In the genomic region with DNA sequence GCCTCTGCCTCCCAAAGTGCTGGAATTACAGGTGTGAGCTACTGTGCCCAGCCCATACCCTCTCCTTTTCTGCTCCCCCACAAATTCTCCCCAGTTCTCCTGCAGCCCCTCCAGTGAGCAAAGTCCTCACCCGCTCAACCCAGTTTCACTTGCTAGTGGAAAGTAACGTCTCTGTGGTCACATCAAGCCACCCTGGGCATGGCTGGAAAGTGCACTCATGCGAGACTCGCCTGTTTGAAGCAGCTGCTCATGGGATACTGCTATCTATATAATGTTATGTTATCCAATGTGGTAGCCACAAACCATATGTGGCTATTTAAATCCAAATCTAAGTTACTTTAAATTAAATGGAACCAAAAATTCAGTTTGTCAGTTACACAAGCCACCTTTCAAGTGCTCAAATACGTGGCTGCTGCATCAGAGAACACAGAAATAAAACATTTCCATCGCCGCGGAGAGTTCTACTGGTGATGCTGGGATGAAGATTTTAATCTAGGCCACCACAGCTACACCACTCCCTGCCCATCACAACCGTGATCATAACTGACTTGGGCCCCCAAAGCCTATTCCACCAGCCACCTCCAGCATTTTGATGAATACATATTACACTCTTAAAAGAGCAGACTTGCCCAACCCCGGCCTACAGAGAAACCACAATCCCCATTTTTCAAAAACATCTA, we compare ENCODE assay signal across 10 cellular contexts.
DNase-seq lines count a peak whose midpoint lies in the region; ATAC-seq and TF ChIP-seq lines count a peak whose summit lies in the region.
"Had no signal": no experiment of that assay in that cellular context is flagged by ENCODE, and none has a peak within 500 bp of the region (broad histone marks: within the 10 kb centered on the region; RNA-seq: fewer than 3 reads in every experiment).

No MANE protein-coding gene starts in this region.

- H3K4me3 ChIP-seq in SJSA1: no peak overlapping the region

- no peak for ATAC-seq in foreskin keratinocyte
- peak; percentile 79 for ATAC-seq in stimulated activated naive CD8-positive, alpha-beta T cell treated with anti-CD3 and anti-CD28 coated beads, Interleukin-15, amount 100 ng/mL, for 72 hours
- no peak for ATAC-seq in GM19023 (IDR thresholded peaks at IDR 0.05; ENCODE audit: unreplicated experiment)

- peak overlapping the region; percentile 3 to 38 for H3K4me3 Mint-ChIP-seq in stimulated activated naive CD8-positive, alpha-beta T cell treated with anti-CD3 and anti-CD28 coated beads, Interleukin-15, amount 100 ng/mL, for 72 hours

- peak; percentile 50 to 51 for DNase-seq in NOMO-1 (lab: John Stamatoyannopoulos, UW; ENCODE audit: unreplicated experiment in 2 of 2)
- no peak for DNase-seq in NOMO-1 treated with DMSO at 0.1 percent for 48 hours (lab: John Stamatoyannopoulos, UW; ENCODE audit: unreplicated experiment)
- DNase-seq in SJSA1 (ENCODE audit: low read depth in 1 of 2, low spot score in 2 of 2): peak in 1 of 2 experiments; percentile 73
- no peak for DNase-seq in foreskin keratinocyte
- peak in 1 of 2 donors; percentile 29 for DNase-seq in stimulated activated naive CD8-positive, alpha-beta T cell treated with anti-CD3 and anti-CD28 coated beads, Interleukin-15, amount 100 ng/mL, for 72 hours
- no peak for DNase-seq in AG20443 (ENCODE audit: low spot score)
- no peak for DNase-seq in NCI-H2227 treated with DMSO at 0.1 percent for 48 hours (lab: John Stamatoyannopoulos, UW)
- DNase-seq: gastrocnemius medialis, NCI-H446 treated with DMSO at 0.1 percent for 48 hours had no signal

- peak overlapping the region; percentile 93 for H3K27ac ChIP-seq in SJSA1
- peak overlapping the region; percentile 53 for H3K27ac ChIP-seq in foreskin keratinocyte
- H3K27ac ChIP-seq: gastrocnemius medialis had no signal

- no peak for TF ChIP-seq CTCF in foreskin keratinocyte (conservative IDR thresholded peaks at IDR 0.05)

- peak overlapping the region in 1 of 2 donors; percentile 92 for H3K27ac Mint-ChIP-seq in stimulated activated naive CD8-positive, alpha-beta T cell treated with anti-CD3 and anti-CD28 coated beads, Interleukin-15, amount 100 ng/mL, for 72 hours

- H3K4me1 ChIP-seq in SJSA1 (replicated peaks): peaks cover 49% of the 10 kb centered on the region
- H3K4me1 ChIP-seq in foreskin keratinocyte: peaks cover 12% of the 10 kb centered on the region

- H3K9me3 ChIP-seq in SJSA1 (replicated peaks): no peaks in the 10 kb centered on the region
- H3K9me3 ChIP-seq: gastrocnemius medialis had no signal

- H3K4me1 Mint-ChIP-seq in stimulated activated naive CD8-positive, alpha-beta T cell treated with anti-CD3 and anti-CD28 coated beads, Interleukin-15, amount 100 ng/mL, for 72 hours: peaks cover 33% of the 10 kb centered on the region

- H3K27me3 ChIP-seq in SJSA1 (replicated peaks): no peaks in the 10 kb centered on the region
- no peaks in the 10 kb centered on the region for H3K27me3 ChIP-seq in foreskin keratinocyte
- H3K27me3 ChIP-seq: gastrocnemius medialis had no signal

- H3K27me3 Mint-ChIP-seq in stimulated activated naive CD8-positive, alpha-beta T cell treated with anti-CD3 and anti-CD28 coated beads, Interleukin-15, amount 100 ng/mL, for 72 hours: peaks cover 12% of the 10 kb centered on the region

- H3K36me3 ChIP-seq in SJSA1: no peaks in the 10 kb centered on the region
- H3K36me3 ChIP-seq: gastrocnemius medialis had no signal

- H3K9me3 Mint-ChIP-seq in stimulated activated naive CD8-positive, alpha-beta T cell treated with anti-CD3 and anti-CD28 coated beads, Interleukin-15, amount 100 ng/mL, for 72 hours: no peaks in the 10 kb centered on the region

Comparison
In these comparisons a context has a peak if more than half of its experiments do, and no peak if none do; other contexts are left out.
1. DNase-seq: peak in NOMO-1 (2 of 2); none in NOMO-1 treated with DMSO at 0.1 percent for 48 hours (single experiment), foreskin keratinocyte (0 of 2), AG20443 (single experiment) and NCI-H2227 treated with DMSO at 0.1 percent for 48 hours (single experiment).